In the genomic region with DNA sequence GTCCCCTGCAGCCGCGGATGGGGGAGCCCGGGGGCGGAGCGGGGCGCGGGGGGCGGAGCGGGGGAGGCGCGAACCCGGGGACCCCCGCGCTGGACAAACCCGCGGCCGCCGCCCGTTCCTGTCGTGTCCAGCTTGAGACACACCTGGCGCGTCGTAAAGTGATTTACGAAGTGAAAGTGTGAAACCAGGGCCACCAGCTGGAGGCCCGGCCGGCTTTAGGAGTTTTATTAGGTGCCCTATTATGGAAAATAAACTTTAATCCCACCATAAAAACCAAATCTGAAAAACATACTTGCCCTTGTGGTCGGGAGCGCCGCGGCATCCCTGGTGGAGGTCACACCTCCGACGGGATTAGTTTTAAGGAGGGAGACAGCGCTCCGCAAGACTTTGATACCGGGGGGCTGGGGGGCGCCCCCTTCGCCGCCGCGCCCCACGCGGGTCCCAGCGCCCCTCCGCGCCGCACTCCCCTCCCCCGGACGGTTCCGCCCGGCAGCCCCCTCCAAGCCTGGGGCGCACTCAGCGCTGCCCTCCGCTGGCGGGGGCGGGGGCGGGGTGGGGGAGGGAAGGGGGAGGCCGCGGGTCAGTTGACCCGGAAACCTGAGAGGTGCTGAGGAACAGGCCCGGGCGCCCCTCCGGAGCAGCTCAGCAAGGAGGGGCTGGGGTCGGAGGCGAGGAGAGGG, we compare ENCODE assay signal across 8 cellular contexts. TPM values are rescaled to one million over a fixed set of nuclear protein-coding genes. Genes with fewer than 3 reads are reported as not detected.
A peak's percentile ranks its signal among the peaks of the same experiment; 100 is the strongest.
DNase-seq lines count a peak whose midpoint lies in the region; ATAC-seq and TF ChIP-seq lines count a peak whose summit lies in the region.

No MANE protein-coding gene starts in this region.

- intact Hi-C loops in A673 (cut with micrococcal nuclease; ENCODE audit: unreplicated experiment): no loop called here

- BruUV-seq in A673 (replicated peaks; lab: Mats Ljungman, UMichigan): no TSS peak

- H3K36me3 Mint-ChIP-seq in activated CD4-positive, alpha-beta memory T cell treated with anti-CD3 and anti-CD28 coated beads, Interleukin-2, amount 10 ng/mL, durations not matched to agents 7 days and 5 days (ENCODE audit: low read depth): no peaks in the 10 kb centered on the region
- H3K36me3 Mint-ChIP-seq in immature natural killer cell: no peaks in the 10 kb centered on the region

- ATAC-seq in GM21619 (IDR thresholded peaks at IDR 0.05; ENCODE audit: unreplicated experiment): peak; percentile 35
- ATAC-seq in GM18502 (IDR thresholded peaks at IDR 0.05; ENCODE audit: poor library complexity, unreplicated experiment): no peak
- ATAC-seq in GM21528 (IDR thresholded peaks at IDR 0.05; ENCODE audit: low FRiP score, unreplicated experiment): no peak

- H3K27me3 Mint-ChIP-seq in activated CD4-positive, alpha-beta memory T cell treated with anti-CD3 and anti-CD28 coated beads, Interleukin-2, amount 10 ng/mL, durations not matched to agents 7 days and 5 days: peaks cover 77% of the 10 kb centered on the region
- H3K27me3 Mint-ChIP-seq in immature natural killer cell (ENCODE audit: low read depth in 3 of 3): peaks cover 10 to 45% (median 36%) of the 10 kb centered on the region in 3 donors

- 1 to 2% methylated on average over 27 to 53 of the region's 64 CpGs for WGBS in tibial nerve, 2 donors

- H3K36me3 ChIP-seq in A673 (ENCODE audit: insufficient read depth, low read length, poor library complexity, severe bottlenecking) (no peaks in the 10 kb centered on the region), tibial nerve (no peaks in the 10 kb centered on the region)

- no peaks in the 10 kb centered on the region for H3K4me1 ChIP-seq in A673 (ENCODE audit: insufficient read depth, low read length, poor library complexity, severe bottlenecking)
- H3K4me1 ChIP-seq in tibial nerve: peaks cover 0 to 51% (median 20%) of the 10 kb centered on the region in 4 donors

- H3K4me3 Mint-ChIP-seq in activated CD4-positive, alpha-beta memory T cell treated with anti-CD3 and anti-CD28 coated beads, Interleukin-2, amount 10 ng/mL, durations not matched to agents 7 days and 5 days: peak overlapping the region; percentile 63
- peak overlapping the region; percentile 67 to 77 (median 70) for H3K4me3 Mint-ChIP-seq in immature natural killer cell

- TF ChIP-seq POLR2A in tibial nerve (IDR thresholded peaks at IDR 0.05): no peak

- TF ChIP-seq EP300 in tibial nerve (IDR thresholded peaks at IDR 0.05): no peak

- no peak for TF ChIP-seq CTCF in A673 (conservative IDR thresholded peaks at IDR 0.05; ENCODE audit: low read depth, low read length)
- no peak for TF ChIP-seq CTCF in tibial nerve (IDR thresholded peaks at IDR 0.05)

- no peak for DNase-seq in A673 (ENCODE audit: low spot score)
- peak; percentile 12 for DNase-seq in activated CD4-positive, alpha-beta memory T cell treated with anti-CD3 and anti-CD28 coated beads, Interleukin-2, amount 10 ng/mL, durations not matched to agents 7 days and 5 days
- no peak for DNase-seq in immature natural killer cell
- no peak for DNase-seq in tibial nerve (ENCODE audit: low spot score in 2 of 2)
- DNase-seq in AML-193 (lab: John Stamatoyannopoulos, UW): no peak

- H3K4me3 ChIP-seq in A673 (ENCODE audit: low read depth, low read length, poor library complexity, severe bottlenecking): peak overlapping the region; percentile 24
- H3K4me3 ChIP-seq in tibial nerve: peak overlapping the region; percentile 3 to 48 (median 34)

- H3K27ac ChIP-seq in A673 (ENCODE audit: low read depth, low read length, poor library complexity, severe bottlenecking): no peak overlapping the region
- H3K27ac ChIP-seq in tibial nerve: peak overlapping the region in 1 of 4 donors; percentile 52

- peaks cover 95% of the 10 kb centered on the region for H3K27me3 ChIP-seq in A673 (replicated peaks; ENCODE audit: insufficient read depth, low read depth, low read length, poor library complexity)
- H3K27me3 ChIP-seq in tibial nerve: peaks cover 2 to 94% of the 10 kb centered on the region in 2 donors

- CTCF ChIA-PET in A673 (lab: Charles Lee): no interaction called here
- CTCF ChIA-PET in activated CD4-positive, alpha-beta memory T cell treated with anti-CD3 and anti-CD28 coated beads, Interleukin-2, amount 10 ng/mL, durations not matched to agents 7 days and 5 days (lab: Charles Lee): no interaction called here

- peaks cover 26% of the 10 kb centered on the region for H3K4me1 Mint-ChIP-seq in activated CD4-positive, alpha-beta memory T cell treated with anti-CD3 and anti-CD28 coated beads, Interleukin-2, amount 10 ng/mL, durations not matched to agents 7 days and 5 days
- peaks cover 13 to 25% of the 10 kb centered on the region in 2 donors for H3K4me1 Mint-ChIP-seq in immature natural killer cell

- H3K27ac Mint-ChIP-seq in activated CD4-positive, alpha-beta memory T cell treated with anti-CD3 and anti-CD28 coated beads, Interleukin-2, amount 10 ng/mL, durations not matched to agents 7 days and 5 days: no peak overlapping the region
- H3K27ac Mint-ChIP-seq in immature natural killer cell: no peak overlapping the region

- POLR2A ChIA-PET in A673 (lab: Charles Lee; ENCODE audit: low non-redundant PET): no interaction called here
- POLR2A ChIA-PET in activated CD4-positive, alpha-beta memory T cell treated with anti-CD3 and anti-CD28 coated beads, Interleukin-2, amount 10 ng/mL, durations not matched to agents 7 days and 5 days (lab: Charles Lee): no interaction called here

- no peaks in the 10 kb centered on the region for H3K9me3 ChIP-seq in A673 (ENCODE audit: low read depth, low read length, poor library complexity, severe bottlenecking)
- H3K9me3 ChIP-seq in tibial nerve: peaks cover 0 to 12% (median 0%) of the 10 kb centered on the region in 4 donors

- no peaks in the 10 kb centered on the region for H3K9me3 Mint-ChIP-seq in activated CD4-positive, alpha-beta memory T cell treated with anti-CD3 and anti-CD28 coated beads, Interleukin-2, amount 10 ng/mL, durations not matched to agents 7 days and 5 days
- H3K9me3 Mint-ChIP-seq in immature natural killer cell: peaks cover 0 to 2% (median 0%) of the 10 kb centered on the region in 6 donors

RNA-seq across cellular contexts. Expression of a gene that starts 10.3 kb away (rescaled TPM):
- total RNA-seq in A673 (2021): 0.13 TPM in 1 of 2 replicates, not detected in the other
- total RNA-seq in activated CD4-positive, alpha-beta memory T cell treated with anti-CD3 and anti-CD28 coated beads, Interleukin-2, amount 10 ng/mL, durations not matched to agents 7 days and 5 days: under 1 TPM in 1 of 2 experiments, not detected in 1; 0.10 TPM
- not detected for polyA plus RNA-seq in immature natural killer cell
- not detected for total RNA-seq in tibial nerve

RNA-seq across cellular contexts. Expression of a gene that starts 50.7 kb away (rescaled TPM):
- total RNA-seq in A673 (2021) (34.1 and 34.8 TPM in 2 replicates), tibial nerve (10 to 100 TPM; 23.3 to 41.5 (median 25.3) TPM)
- total RNA-seq in activated CD4-positive, alpha-beta memory T cell treated with anti-CD3 and anti-CD28 coated beads, Interleukin-2, amount 10 ng/mL, durations not matched to agents 7 days and 5 days: 10 to 100 TPM; 22.1 to 22.8 TPM
- polyA plus RNA-seq in immature natural killer cell: 1 to 10 TPM in 2 of 3 donors, under 1 TPM in 1; 0.36 to 7.2 (median 3.0) TPM
